1 cellular context compared by ENCODE assay signal in genomic region chr9:91361294-91362201, GRCh38.
TF ChIP-seq lines count a peak whose summit lies in the region.

Gene AUH, minus strand, starts transcription at chr9:91361918. Its CDS starts 29 bp downstream, at chr9:91361889.

TF ChIP-seq in HEK293, 187 proteins besides CTCF, POLR2A, EP300 and RAD21 (continued from another document):
- 0 out of 2 replicates have a peak, but pooled peaks have one; percentile 13 for TF ChIP-seq REST (tag by site-specific recombination; IDR thresholded peaks at IDR 0.05)
- no peak for TF ChIP-seq ZFHX2 (tag by site-specific recombination; conservative IDR thresholded peaks at IDR 0.05)
- peak; percentile 75 for TF ChIP-seq ZNF335 (tag by site-specific recombination; conservative IDR thresholded peaks at IDR 0.05)
- peak; percentile 21; the same call in 1 of the 2 replicates for TF ChIP-seq SP3 (tag by site-specific recombination; IDR thresholded peaks at IDR 0.05)
- peak; percentile 51; the same call in 1 of the 2 replicates for TF ChIP-seq ZFP37 (tag by site-specific recombination; IDR thresholded peaks at IDR 0.05)
- no peak for TF ChIP-seq ZNF366 (tag by site-specific recombination; conservative IDR thresholded peaks at IDR 0.05)
- TF ChIP-seq PRDM10 (tag by site-specific recombination; IDR thresholded peaks at IDR 0.05) = peak; percentile 21; the same call in 1 of the 2 replicates
- no peak for TF ChIP-seq ZNF133 (tag by site-specific recombination; IDR thresholded peaks at IDR 0.05)
- TF ChIP-seq SP2 (tag by site-specific recombination; IDR thresholded peaks at IDR 0.05) = peak; percentile 33
- TF ChIP-seq KLF16 (tag by site-specific recombination; IDR thresholded peaks at IDR 0.05) = 0 out of 2 replicates have a peak, but pooled peaks have one; percentile 52
- peak; percentile 46; the same call in 1 of the 2 replicates for TF ChIP-seq ZNF501 (tag by site-specific recombination; IDR thresholded peaks at IDR 0.05)
- TF ChIP-seq ZNF202 (tag by site-specific recombination; IDR thresholded peaks at IDR 0.05; ENCODE audit: borderline replicate concordance) = no peak
- peak; percentile 75 for TF ChIP-seq YY1 (tag by site-specific recombination; IDR thresholded peaks at IDR 0.05)
- peak; percentile 48 for TF ChIP-seq KLF9 (tag by site-specific recombination; IDR thresholded peaks at IDR 0.05; ENCODE audit: low read depth)
- TF ChIP-seq ZBTB26 (tag by site-specific recombination; optimal IDR thresholded peaks at IDR 0.05) = peak; percentile 72
